ENCODE assay signal across 17 cellular contexts in the genomic region with DNA sequence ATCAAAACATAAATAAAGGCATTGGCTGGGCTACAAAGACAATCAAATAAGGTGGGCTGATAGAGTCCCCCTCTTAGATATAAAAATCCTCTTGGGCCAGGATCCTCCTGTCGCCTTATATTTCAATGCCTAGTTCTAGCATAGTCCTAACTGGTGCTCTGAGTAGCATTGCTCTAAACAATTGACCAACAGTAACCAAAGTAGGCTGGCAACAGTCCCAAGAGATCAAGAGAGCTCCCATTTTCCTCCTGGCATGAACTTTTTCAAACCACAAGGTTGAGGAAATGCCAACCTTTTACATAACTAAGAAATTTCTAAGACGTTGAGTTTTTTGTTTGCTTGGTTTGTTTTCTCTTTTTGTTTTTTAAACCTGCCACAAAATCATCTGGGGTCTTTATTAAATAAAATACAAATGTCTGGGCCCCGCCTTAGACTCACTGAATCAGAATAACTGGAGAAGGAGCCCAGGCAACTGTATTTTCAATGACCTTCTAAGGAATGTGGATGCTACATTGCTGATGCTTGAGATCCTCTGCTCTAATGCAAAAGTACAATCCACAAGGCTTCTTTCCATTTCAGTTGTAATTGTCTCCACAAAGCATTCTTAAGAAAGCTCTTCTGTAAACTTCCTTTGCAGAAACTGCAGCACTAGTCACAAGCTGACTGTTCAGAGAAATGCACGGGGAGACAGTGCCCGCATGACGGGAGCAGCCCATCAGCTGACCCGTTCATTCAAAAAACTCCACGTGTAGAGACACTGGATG. TPM values are rescaled to one million over a fixed set of nuclear protein-coding genes. Genes with fewer than 3 reads are reported as not detected.
DNase-seq lines count a peak whose midpoint lies in the region; ATAC-seq and TF ChIP-seq lines count a peak whose summit lies in the region.
"Had no signal": no experiment of that assay in that cellular context is flagged by ENCODE, and none has a peak within 500 bp of the region (broad histone marks: within the 10 kb centered on the region; RNA-seq: fewer than 3 reads in every experiment).

No MANE protein-coding gene starts in this region.

- H3K9me1 ChIP-seq in IMR-90 (ENCODE audit: insufficient read depth, low read length): peaks cover 4% of the 10 kb centered on the region; the same call in 1 of the 2 replicates

- no peak overlapping the region for H2BK20ac ChIP-seq in IMR-90 (ENCODE audit: low read depth, low read length)

- no peaks in the 10 kb centered on the region for H3K36me3 ChIP-seq in IMR-90 (ENCODE audit: control insufficient read depth, insufficient read depth, low read length)

- H2AK9ac ChIP-seq in IMR-90 (replicated peaks; ENCODE audit: low read depth, low read length, poor library complexity): no peak overlapping the region

- no peak overlapping the region for H4K8ac ChIP-seq in IMR-90 (ENCODE audit: low read depth in 2 of 2, low read length in 2 of 2)

- dilution Hi-C loops in IMR-90 (cut with HindIII; ENCODE audit: low sequenced_read_pairs, unreplicated experiment): no loop called here

- no peak overlapping the region for H3K56ac ChIP-seq in IMR-90 (ENCODE audit: extremely low read depth, insufficient read depth, low read length)

- CTCF ChIA-PET in IMR-90 (lab: Yijun Ruan, JAX): no interaction called here

- no peak overlapping the region for H4K5ac ChIP-seq in IMR-90 (ENCODE audit: low read depth, low read length)

- ATAC-seq in IMR-90 (ENCODE audit: low read depth) (peak; percentile 75), omental fat pad (ENCODE audit: low FRiP score) (no peak)
- ATAC-seq: gastroesophageal sphincter, HCT116 had no signal

- no peaks in the 10 kb centered on the region for H3K9me3 ChIP-seq in IMR-90 (ENCODE audit: control insufficient read depth, insufficient read depth, low read length)
- H3K9me3 ChIP-seq: gastroesophageal sphincter, left ventricle myocardium inferior, sigmoid colon had no signal

- H3K4ac ChIP-seq in IMR-90 (ENCODE audit: low read depth, low read length): no peak overlapping the region

- no peak for TF ChIP-seq POLR2A in IMR-90 (IDR thresholded peaks at IDR 0.05; ENCODE audit: low read depth, low read length)

- peaks cover 4% of the 10 kb centered on the region; the same call in 1 of the 2 replicates for H3K4me1 ChIP-seq in IMR-90 (ENCODE audit: control insufficient read depth, insufficient read depth, low read length)
- H3K4me1 ChIP-seq: gastroesophageal sphincter, left ventricle myocardium inferior had no signal

- no peak overlapping the region for H2BK15ac ChIP-seq in IMR-90 (ENCODE audit: low read depth, low read length)

- TF ChIP-seq RAD21 in IMR-90 (IDR thresholded peaks at IDR 0.05; ENCODE audit: low read length): no peak

- in situ Hi-C loops in IMR-90 (cut with MboI; ENCODE audit: low sequenced_read_pairs): loop anchor here (25.0 kb wide), 1 partner anchor 906 kb away; no protein-coding TSS in a partner anchor

- no peak overlapping the region for H2AK5ac ChIP-seq in IMR-90 (ENCODE audit: low read depth, low read length)

- no peaks in the 10 kb centered on the region for H3K79me1 ChIP-seq in IMR-90 (ENCODE audit: low read depth in 1 of 2, low read length in 2 of 2)

- no peak overlapping the region for H2BK120ac ChIP-seq in IMR-90 (ENCODE audit: low read depth, low read length)

- H3K23ac ChIP-seq in IMR-90 (ENCODE audit: low read depth, low read length): no peak overlapping the region

- H3K4me2 ChIP-seq in IMR-90 (ENCODE audit: low read depth, low read length): no peak overlapping the region

- no CpG with 5 or more reads among the region's 8 CpGs for WGBS in IMR-90 (ENCODE audit: extremely low coverage in 2 of 2, insufficient read length in 1 of 2), 2 experiments

- no peak overlapping the region for H3K18ac ChIP-seq in IMR-90 (ENCODE audit: low read depth, low read length)

- H3K14ac ChIP-seq in IMR-90 (replicated peaks; ENCODE audit: low read depth, low read length): no peak overlapping the region

- no peaks in the 10 kb centered on the region for H4K20me1 ChIP-seq in IMR-90 (ENCODE audit: insufficient read depth, low read length)

- H3K27ac ChIP-seq in IMR-90 (ENCODE audit: insufficient read depth, low read length): no peak overlapping the region
- H3K27ac ChIP-seq: gastroesophageal sphincter, left ventricle myocardium inferior, sigmoid colon had no signal

- H2BK5ac ChIP-seq in IMR-90 (ENCODE audit: low read depth, low read length, poor library complexity, severe bottlenecking): no peak overlapping the region

- DNase-seq in AG20443 (ENCODE audit: low spot score) (peak; percentile 27), IMR-90 (peak; percentile 44), choroid plexus epithelial cell (ENCODE audit: low read depth) (peak; percentile 48), medulla oblongata (ENCODE audit: extremely low spot score) (peak; percentile 32), superior temporal gyrus (ENCODE audit: extremely low spot score) (no peak), occipital lobe (lab: John Stamatoyannopoulos, UW) (no peak), RPMI8226 (no peak), omental fat pad (ENCODE audit: low spot score) (no peak)
- DNase-seq: activated CD4-positive, alpha-beta T cell treated with anti-CD3 and anti-CD28 coated beads for 4 hours; activated effector memory CD4-positive, alpha-beta T cell treated with anti-CD3 and anti-CD28 coated beads, Interleukin-2, amount 50 U/mL, for 16 hours; left ventricle myocardium inferior; NCI-H1417 treated with DMSO at 0.1 percent for 48 hours; NCI-H748 treated with DMSO at 0.1 percent for 48 hours; sigmoid colon had no signal

- H3K27me3 ChIP-seq in IMR-90 (ENCODE audit: control insufficient read depth, insufficient read depth, low read length): peaks cover 6% of the 10 kb centered on the region
- H3K27me3 ChIP-seq: gastroesophageal sphincter, sigmoid colon had no signal

- H4K91ac ChIP-seq in IMR-90 (ENCODE audit: insufficient read depth, low read depth, low read length): no peak overlapping the region

- H3K4me3 ChIP-seq in IMR-90 (ENCODE audit: insufficient read depth, low read depth, low read length) (no peak overlapping the region), choroid plexus epithelial cell (ENCODE audit: low read depth, low read length) (no peak overlapping the region)
- H3K4me3 ChIP-seq: gastroesophageal sphincter, left ventricle myocardium inferior, sigmoid colon had no signal

- no TSS peak for BruUV-seq in IMR-90 (replicated peaks; lab: Mats Ljungman, UMichigan)

- POLR2A ChIA-PET in IMR-90 (lab: Charles Lee; ENCODE audit: unreplicated experiment): interaction anchor here (0.5 to 0.6 kb wide), 2 partner anchors 14 to 1274 kb away, joined by 4 to 8 read pairs; no protein-coding TSS in a partner anchor

- intact Hi-C loops in IMR-90 (cut with micrococcal nuclease): no loop called here

- H2AFZ ChIP-seq in IMR-90 (replicated peaks; ENCODE audit: low read length, poor library complexity): no peak overlapping the region

- no peak for TF ChIP-seq CTCF in IMR-90 (conservative IDR thresholded peaks at IDR 0.05; ENCODE audit: low read depth, low read length)
- TF ChIP-seq CTCF in choroid plexus epithelial cell (conservative IDR thresholded peaks at IDR 0.05; ENCODE audit: low read depth, low read length): no peak
- TF ChIP-seq CTCF in omental fat pad (IDR thresholded peaks at IDR 0.05): no peak

- no peak overlapping the region for H3K9ac ChIP-seq in IMR-90 (ENCODE audit: low read depth, low read length)

TF ChIP-seq in IMR-90, 13 proteins besides CTCF, POLR2A, EP300 and RAD21:
- TF ChIP-seq, protein P1, sequence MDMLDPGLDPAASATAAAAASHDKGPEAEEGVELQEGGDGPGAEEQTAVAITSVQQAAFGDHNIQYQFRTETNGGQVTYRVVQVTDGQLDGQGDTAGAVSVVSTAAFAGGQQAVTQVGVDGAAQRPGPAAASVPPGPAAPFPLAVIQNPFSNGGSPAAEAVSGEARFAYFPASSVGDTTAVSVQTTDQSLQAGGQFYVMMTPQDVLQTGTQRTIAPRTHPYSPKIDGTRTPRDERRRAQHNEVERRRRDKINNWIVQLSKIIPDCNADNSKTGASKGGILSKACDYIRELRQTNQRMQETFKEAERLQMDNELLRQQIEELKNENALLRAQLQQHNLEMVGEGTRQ (IDR thresholded peaks at IDR 0.05; ENCODE audit: low read depth, low read length): peak; percentile 26; the same call in 1 of the 2 replicates
- TF ChIP-seq CHD1 (IDR thresholded peaks at IDR 0.05; ENCODE audit: low read depth, low read length) (no peak), MAFK (IDR thresholded peaks at IDR 0.05; ENCODE audit: low read depth, low read length) (no peak), FOS (IDR thresholded peaks at IDR 0.05; ENCODE audit: low read depth, low read length) (no peak; the same call in 1 of the 2 replicates), RFX5 (IDR thresholded peaks at IDR 0.05; ENCODE audit: low read depth, low read length) (no peak)
TF ChIP-seq in IMR-90: peak in this region for 1.

RNA-seq across cellular contexts. Expression of a gene that starts 2.9 kb away (rescaled TPM):
- total RNA-seq in IMR-90 (2012; rRNA removed) (not detected in 2 replicates), occipital lobe (0.16 TPM), omental fat pad (under 1 TPM in 1 of 4 donors, not detected in 3; 0.19 TPM)
- polyA plus RNA-seq in IMR-90 (2012; rRNA removed): 0.07 TPM in 1 of 2 replicates, not detected in the other
- 0.02 TPM in 1 of 2 replicates, not detected in the other for polyA plus RNA-seq in IMR-90 (2012; cell fraction: cytosol; rRNA removed)
- polyA plus RNA-seq in IMR-90 (2012; cell fraction: nucleus; rRNA removed; ENCODE audit: low replicate concordance): 0.06 and 0.09 TPM in 2 replicates
- total RNA-seq: left ventricle myocardium inferior had no signal
- polyA plus RNA-seq: AG04450 had no signal

RNA-seq across cellular contexts. Expression of a gene that starts 26.3 kb away (rescaled TPM):
- 10.0 and 12.9 TPM in 2 replicates for total RNA-seq in IMR-90 (2012; rRNA removed)
- 7.3 and 8.2 TPM in 2 replicates for polyA plus RNA-seq in IMR-90 (2012; rRNA removed)
- 4.1 and 4.5 TPM in 2 replicates for polyA plus RNA-seq in IMR-90 (2012; cell fraction: cytosol; rRNA removed)
- 2.1 and 3.5 TPM in 2 replicates for polyA plus RNA-seq in IMR-90 (2012; cell fraction: nucleus; rRNA removed; ENCODE audit: low replicate concordance)
- total RNA-seq in occipital lobe: 10.6 TPM
- 10 to 100 TPM in 1 of 4 donors, 1 to 10 TPM in 3; 3.5 to 12.8 (median 6.1) TPM for total RNA-seq in omental fat pad

RNA-seq across cellular contexts. Expression of a gene that starts 45.4 kb away (rescaled TPM):
- total RNA-seq in IMR-90 (2012; rRNA removed) (not detected in 2 replicates), occipital lobe (0.94 TPM), omental fat pad (not detected)
- not detected in 2 replicates for polyA plus RNA-seq in IMR-90 (2012; rRNA removed)
- not detected in 2 replicates for polyA plus RNA-seq in IMR-90 (2012; cell fraction: cytosol; rRNA removed)
- polyA plus RNA-seq in IMR-90 (2012; cell fraction: nucleus; rRNA removed; ENCODE audit: low replicate concordance): not detected in 2 replicates
- total RNA-seq: gastroesophageal sphincter, left ventricle myocardium inferior, sigmoid colon had no signal
- polyA plus RNA-seq: AG04450, sigmoid colon had no signal

Comparison
In these comparisons a context has a peak if more than half of its experiments do, and no peak if none do; other contexts are left out.
1. DNase-seq: peak in AG20443 (single experiment), IMR-90 (single experiment), choroid plexus epithelial cell (single experiment) and medulla oblongata (single experiment); none in superior temporal gyrus (single experiment), occipital lobe (single experiment), RPMI8226 (single experiment) and omental fat pad (single experiment).